In the genomic region with DNA sequence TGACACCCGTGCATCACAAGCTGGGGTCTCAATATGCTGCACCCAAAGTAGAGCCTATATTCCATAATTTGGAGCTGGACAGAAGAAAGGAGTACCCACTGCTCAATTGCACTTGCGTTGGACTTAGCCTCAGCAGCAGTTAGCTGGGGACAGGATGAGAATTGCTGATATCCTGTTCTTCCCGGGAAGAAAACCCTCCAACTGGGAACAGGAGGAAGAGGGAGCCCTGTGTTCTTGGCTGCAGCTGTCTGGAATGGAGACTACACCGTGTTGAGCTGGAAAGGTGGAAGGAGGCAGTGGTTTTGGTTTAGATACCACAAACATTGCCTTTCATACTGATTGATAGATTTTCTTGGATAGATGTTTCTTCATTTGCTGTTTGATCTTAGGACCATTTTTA, we compare ENCODE assay signal across 35 cellular contexts.
"Had no signal": no experiment of that assay in that cellular context is flagged by ENCODE, and none has a peak within 500 bp of the region (broad histone marks: within the 10 kb centered on the region; RNA-seq: fewer than 3 reads in every experiment).

No MANE protein-coding gene starts in this region.

- H3K27me3 Mint-ChIP-seq: activated CD4-positive, alpha-beta memory T cell treated with anti-CD3 and anti-CD28 coated beads for 36 hours; activated CD4-positive, alpha-beta T cell treated with anti-CD3 and anti-CD28 coated beads for 36 hours; activated CD4-positive, alpha-beta T cell treated with anti-CD3 and anti-CD28 coated beads, Interleukin-2, amount 10 ng/mL, durations not matched to agents 24 days and 14 days; activated CD8-positive, alpha-beta memory T cell treated with anti-CD3 and anti-CD28 coated beads, Interleukin-2, amount 10 ng/mL, durations not matched to agents 7 days and 5 days; activated naive CD4-positive, alpha-beta T cell treated with anti-CD3 and anti-CD28 coated beads, Interleukin-2, amount 10 ng/mL, durations not matched to agents 7 days and 5 days; activated naive CD8-positive, alpha-beta T cell treated with anti-CD3 and anti-CD28 coated beads, Interleukin-2, amount 10 ng/mL, durations not matched to agents 7 days and 5 days; central memory CD8-positive, alpha-beta T cell; dendritic cell treated with granulocyte-macrophage colony-stimulating factor and Interleukin-4, amounts not matched to agents 40 ng/mL and 50 ng/mL, for 4 days; T-helper 17 cell had no signal

- DNase-seq: activated CD4-positive, alpha-beta memory T cell treated with anti-CD3 and anti-CD28 coated beads for 36 hours; activated CD4-positive, alpha-beta T cell treated with anti-CD3 and anti-CD28 coated beads for 36 hours; activated CD4-positive, alpha-beta T cell treated with anti-CD3 and anti-CD28 coated beads, Interleukin-2, amount 10 ng/mL, durations not matched to agents 24 days and 14 days; activated CD4-positive, CD25-positive, alpha-beta regulatory T cell; activated CD4-positive, CD25-positive, alpha-beta regulatory T cell treated with anti-CD3 and anti-CD28 coated beads, Interleukin-2, amount 50 U/mL, for 72 hours; activated CD8-positive, alpha-beta memory T cell treated with anti-CD3 and anti-CD28 coated beads, Interleukin-2, amount 10 ng/mL, durations not matched to agents 7 days and 5 days; activated CD8-positive, alpha-beta memory T cell treated with anti-CD3 and anti-CD28 coated beads, Interleukin-2, amount 50 U/mL, for 4 hours; activated CD8-positive, alpha-beta T cell treated with anti-CD3 and anti-CD28 coated beads, Interleukin-2, amount 10 ng/mL, durations not matched to agents 7 days and 5 days; activated gamma-delta T cell; activated naive CD4-positive, alpha-beta T cell; activated naive CD4-positive, alpha-beta T cell treated with anti-CD3 and anti-CD28 coated beads, Interleukin-2, amount 10 ng/mL, durations not matched to agents 7 days and 5 days; activated naive CD8-positive, alpha-beta T cell treated with anti-CD3 and anti-CD28 coated beads, Interleukin-2, amount 10 ng/mL, durations not matched to agents 7 days and 5 days; activated T-cell treated with anti-CD3 and anti-CD28 coated beads, Interleukin-2, amount 50 U/mL, for 1 hour; activated T-cell treated with anti-CD3 and anti-CD28 coated beads, Interleukin-2, amount 50 U/mL, for 72 hours; brain microvascular endothelial cell; dorsolateral prefrontal cortex; effector memory CD4-positive, alpha-beta T cell; endodermal cell; erythroblast; foreskin keratinocyte; gastrocnemius medialis; glutamatergic neuron; heart left ventricle; T-helper 1 cell; T-helper 17 cell; T1000; WERI-Rb-1 had no signal

- H3K4me1 ChIP-seq: esophagus muscularis mucosa, foreskin keratinocyte, gastrocnemius medialis, heart left ventricle had no signal

- FAIRE-seq: astrocyte, bronchial epithelial cell had no signal

- H3K36me3 Mint-ChIP-seq: activated CD4-positive, alpha-beta memory T cell treated with anti-CD3 and anti-CD28 coated beads for 36 hours; activated CD8-positive, alpha-beta memory T cell treated with anti-CD3 and anti-CD28 coated beads, Interleukin-2, amount 10 ng/mL, durations not matched to agents 7 days and 5 days; activated naive CD4-positive, alpha-beta T cell treated with anti-CD3 and anti-CD28 coated beads, Interleukin-2, amount 10 ng/mL, durations not matched to agents 7 days and 5 days; activated naive CD4-positive, alpha-beta T cell treated with anti-CD3 and anti-CD28 coated beads, Interleukin-2, amount 50 U/mL, for 72 hours; activated naive CD8-positive, alpha-beta T cell treated with anti-CD3 and anti-CD28 coated beads, Interleukin-2, amount 10 ng/mL, durations not matched to agents 7 days and 5 days had no signal

- H3K4me1 Mint-ChIP-seq: activated CD4-positive, alpha-beta T cell treated with anti-CD3 and anti-CD28 coated beads for 36 hours; activated CD4-positive, alpha-beta T cell treated with anti-CD3 and anti-CD28 coated beads, Interleukin-2, amount 10 ng/mL, durations not matched to agents 24 days and 14 days; activated CD8-positive, alpha-beta memory T cell treated with anti-CD3 and anti-CD28 coated beads, Interleukin-2, amount 10 ng/mL, durations not matched to agents 7 days and 5 days; activated naive CD4-positive, alpha-beta T cell treated with anti-CD3 and anti-CD28 coated beads, Interleukin-2, amount 10 ng/mL, durations not matched to agents 7 days and 5 days; activated naive CD8-positive, alpha-beta T cell treated with anti-CD3 and anti-CD28 coated beads, Interleukin-2, amount 10 ng/mL, durations not matched to agents 7 days and 5 days; central memory CD8-positive, alpha-beta T cell; endodermal cell; T-helper 17 cell had no signal

- ATAC-seq: activated CD4-positive, alpha-beta T cell treated with anti-CD3 and anti-CD28 coated beads for 36 hours; activated CD8-positive, alpha-beta memory T cell treated with anti-CD3 and anti-CD28 coated beads, Interleukin-2, amount 10 ng/mL, durations not matched to agents 7 days and 5 days; activated CD8-positive, alpha-beta T cell treated with anti-CD3 and anti-CD28 coated beads, Interleukin-2, amount 10 ng/mL, durations not matched to agents 7 days and 5 days; activated naive CD4-positive, alpha-beta T cell treated with anti-CD3 and anti-CD28 coated beads, Interleukin-2, amount 50 U/mL, for 72 hours; activated T-cell treated with anti-CD3 and anti-CD28 coated beads, Interleukin-2, amount 50 U/mL, for 72 hours; foreskin keratinocyte; gastrocnemius medialis; heart left ventricle; T-helper 17 cell had no signal

- H3K4me3 Mint-ChIP-seq: activated CD4-positive, alpha-beta memory T cell treated with anti-CD3 and anti-CD28 coated beads for 36 hours; activated CD4-positive, alpha-beta T cell treated with anti-CD3 and anti-CD28 coated beads for 36 hours; activated CD4-positive, alpha-beta T cell treated with anti-CD3 and anti-CD28 coated beads, Interleukin-2, amount 10 ng/mL, durations not matched to agents 24 days and 14 days; activated CD8-positive, alpha-beta memory T cell treated with anti-CD3 and anti-CD28 coated beads, Interleukin-2, amount 10 ng/mL, durations not matched to agents 7 days and 5 days; activated CD8-positive, alpha-beta T cell treated with anti-CD3 and anti-CD28 coated beads, Interleukin-2, amount 10 ng/mL, durations not matched to agents 7 days and 5 days; activated naive CD4-positive, alpha-beta T cell treated with anti-CD3 and anti-CD28 coated beads, Interleukin-2, amount 10 ng/mL, durations not matched to agents 7 days and 5 days; activated naive CD8-positive, alpha-beta T cell treated with anti-CD3 and anti-CD28 coated beads, Interleukin-2, amount 10 ng/mL, durations not matched to agents 7 days and 5 days; activated T-cell treated with anti-CD3 and anti-CD28 coated beads, Interleukin-2, amount 50 U/mL, for 72 hours; central memory CD8-positive, alpha-beta T cell; dendritic cell treated with granulocyte-macrophage colony-stimulating factor and Interleukin-4, amounts not matched to agents 40 ng/mL and 50 ng/mL, for 4 days; endodermal cell; T-helper 17 cell; T-helper 2 cell treated with Interferon-gamma antibody and Interleukin-4, amounts not matched to agents 5 μg/mL and 100 μg/mL, for 36 hours had no signal

- H3K4me3 ChIP-seq: coronary artery, dorsolateral prefrontal cortex, esophagus muscularis mucosa, gastrocnemius medialis, heart left ventricle had no signal

- H3K27me3 ChIP-seq: brain microvascular endothelial cell, dorsolateral prefrontal cortex, esophagus muscularis mucosa, foreskin keratinocyte, gastrocnemius medialis, heart left ventricle had no signal

- H3K27ac Mint-ChIP-seq: activated CD4-positive, alpha-beta memory T cell treated with anti-CD3 and anti-CD28 coated beads for 36 hours; activated CD4-positive, alpha-beta T cell treated with anti-CD3 and anti-CD28 coated beads for 36 hours; activated CD4-positive, alpha-beta T cell treated with anti-CD3 and anti-CD28 coated beads, Interleukin-2, amount 10 ng/mL, durations not matched to agents 24 days and 14 days; activated CD8-positive, alpha-beta memory T cell treated with anti-CD3 and anti-CD28 coated beads, Interleukin-2, amount 10 ng/mL, durations not matched to agents 7 days and 5 days; activated CD8-positive, alpha-beta T cell treated with anti-CD3 and anti-CD28 coated beads, Interleukin-2, amount 10 ng/mL, durations not matched to agents 7 days and 5 days; activated naive CD4-positive, alpha-beta T cell treated with anti-CD3 and anti-CD28 coated beads, Interleukin-2, amount 10 ng/mL, durations not matched to agents 7 days and 5 days; activated naive CD4-positive, alpha-beta T cell treated with anti-CD3 and anti-CD28 coated beads, Interleukin-2, amount 50 U/mL, for 72 hours; activated naive CD8-positive, alpha-beta T cell treated with anti-CD3 and anti-CD28 coated beads, Interleukin-2, amount 10 ng/mL, durations not matched to agents 7 days and 5 days; activated T-cell treated with anti-CD3 and anti-CD28 coated beads, Interleukin-2, amount 50 U/mL, for 72 hours; dendritic cell treated with granulocyte-macrophage colony-stimulating factor and Interleukin-4, amounts not matched to agents 40 ng/mL and 50 ng/mL, for 4 days; endodermal cell; T-helper 17 cell; T-helper 2 cell treated with Interferon-gamma antibody and Interleukin-4, amounts not matched to agents 5 μg/mL and 100 μg/mL, for 36 hours had no signal

- H3K9me3 ChIP-seq: esophagus muscularis mucosa, gastrocnemius medialis had no signal

- H3K36me3 ChIP-seq: brain microvascular endothelial cell, gastrocnemius medialis had no signal

- H3K27ac ChIP-seq: brain microvascular endothelial cell, coronary artery, dorsolateral prefrontal cortex, esophagus muscularis mucosa, foreskin keratinocyte, gastrocnemius medialis, heart left ventricle, WERI-Rb-1 had no signal
